8 cellular contexts compared by ENCODE assay signal in the genomic region with DNA sequence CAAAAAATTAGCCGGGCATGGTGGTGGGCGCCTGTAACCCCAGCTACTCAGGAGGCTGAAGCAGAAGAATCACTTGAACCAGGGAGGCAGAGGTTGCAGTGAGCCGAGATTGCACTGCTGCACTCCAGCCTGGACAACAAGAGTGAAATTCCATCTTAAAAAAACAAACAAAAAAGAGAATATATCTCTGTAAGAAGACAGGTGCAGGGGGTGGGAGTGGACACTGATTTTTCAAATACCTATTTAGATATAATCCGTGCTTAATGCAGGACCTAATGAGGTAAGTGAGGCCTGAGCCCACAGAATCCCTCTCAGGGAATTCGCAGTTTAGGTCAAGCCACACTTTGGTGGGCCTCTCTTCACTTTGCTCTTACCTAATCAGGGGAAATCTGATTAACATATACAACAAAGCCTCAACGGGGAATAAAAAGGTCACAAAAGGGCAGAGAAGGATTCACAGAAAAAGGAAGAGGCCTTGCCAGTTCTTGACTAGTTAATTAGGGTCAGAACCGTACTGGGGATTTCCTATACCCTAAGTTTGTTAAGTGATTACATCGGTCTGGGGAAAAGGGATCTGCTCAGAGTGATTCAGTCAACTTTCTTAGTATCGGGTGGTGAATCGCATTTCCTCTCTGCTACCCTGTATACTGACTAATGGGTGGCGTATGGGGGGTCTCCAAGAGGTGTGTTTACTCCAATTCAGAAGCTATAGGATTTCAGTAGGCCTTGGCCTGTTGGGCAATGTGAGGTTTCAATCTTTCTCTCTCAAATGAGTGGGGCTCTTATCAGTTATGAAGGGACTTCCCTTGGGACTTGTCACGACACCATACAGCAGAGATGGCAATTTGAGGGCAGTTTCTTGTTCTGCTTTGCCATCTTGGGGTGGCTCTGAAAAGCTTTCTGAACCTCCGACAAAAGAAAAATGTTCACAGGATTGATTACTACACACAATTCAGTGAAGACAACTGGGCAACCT. TPM values are rescaled to one million over a fixed set of nuclear protein-coding genes. Genes with fewer than 3 reads are reported as not detected.
DNase-seq lines count a peak whose midpoint lies in the region; ATAC-seq, FAIRE-seq and TF ChIP-seq lines count a peak whose summit lies in the region.

No MANE protein-coding gene starts in this region.

- peak in 1 of 3 experiments; percentile 5; a peak in 1 of 6 replicates for TF ChIP-seq CTCF in K562 (IDR thresholded peaks at IDR 0.05 in 2 of 3, conservative IDR thresholded peaks at IDR 0.05 in 1 of 3; ENCODE audit: insufficient read depth in 2 of 3, low read depth in 1 of 3, low read length in 3 of 3)

- H3K9ac ChIP-seq in K562 (ENCODE audit: insufficient read depth in 1 of 2, low read depth in 2 of 2, low read length in 2 of 2) (peak overlapping the region; percentile 79 to 94; a peak in 3 of 4 replicates), mucosa of rectum (ENCODE audit: low read depth in 1 of 2, low read length in 2 of 2) (peak overlapping the region; percentile 43 to 66)

- BruUV-seq in K562 (replicated peaks; lab: Mats Ljungman, UMichigan) = no TSS peak

- CTCF ChIA-PET in K562 (lab: Yijun Ruan, JAX; ENCODE audit: low intra/inter-chr PET ratio) = no interaction called here

- DNase-seq in T-helper 17 cell = peak in 2 of 3 donors; percentile 13 to 25
- peak in 2 of 4 experiments; percentile 20 to 58 for DNase-seq in K562 (ENCODE audit: extremely low read depth in 1 of 4, low spot score in 3 of 4)
- DNase-seq in superior temporal gyrus (ENCODE audit: extremely low spot score) = peak; percentile 21

- H3K4me3 Mint-ChIP-seq in T-helper 17 cell = peak overlapping the region; percentile 89

- no peaks in the 10 kb centered on the region for H3K27me3 ChIP-seq in ACC112 (ENCODE audit: insufficient read depth, low read length)
- no peaks in the 10 kb centered on the region for H3K27me3 ChIP-seq in K562 (ENCODE audit: control insufficient read depth in 2 of 2, insufficient read depth in 2 of 2, low read length in 2 of 2)
- H3K27me3 ChIP-seq in mucosa of rectum (ENCODE audit: control insufficient read depth in 2 of 2, insufficient read depth in 2 of 2, low read length in 2 of 2) = no peaks in the 10 kb centered on the region

- no peaks in the 10 kb centered on the region for H3K27me3 Mint-ChIP-seq in T-helper 17 cell

- no peaks in the 10 kb centered on the region for H3K9me3 ChIP-seq in T-helper 17 cell (ENCODE audit: control insufficient read depth, low read length, poor library complexity, severe bottlenecking)
- H3K9me3 ChIP-seq in K562 (replicated peaks; ENCODE audit: control insufficient read depth, insufficient read depth, low read depth, low read length) = no peaks in the 10 kb centered on the region
- no peaks in the 10 kb centered on the region for H3K9me3 ChIP-seq in mucosa of rectum (ENCODE audit: control insufficient read depth in 2 of 2, low read length in 2 of 2)

- peak overlapping the region; percentile 97 for H3K27ac Mint-ChIP-seq in T-helper 17 cell

- 31% methylated on average over 13 of the region's 13 CpGs for WGBS in K562 (ENCODE audit: insufficient coverage, low coverage, missing lambda C conversion rate)

- peak overlapping the region; percentile 82 for H3K4me2 ChIP-seq in K562 (ENCODE audit: insufficient read depth, low read length)

- peak; percentile 28; the same call in 1 of the 2 replicates for TF ChIP-seq POLR2A in K562 (conservative IDR thresholded peaks at IDR 0.05)

- H3K36me3 Mint-ChIP-seq in T-helper 17 cell (ENCODE audit: low read depth) = peaks cover 4% of the 10 kb centered on the region

- peak overlapping the region; percentile 64 for H3K27ac ChIP-seq in ACC112 (ENCODE audit: low read depth, low read length)
- H3K27ac ChIP-seq in K562 (ENCODE audit: extremely low read depth, low read depth, low read length) = peak overlapping the region; percentile 97
- H3K27ac ChIP-seq in mucosa of rectum (ENCODE audit: low read depth in 2 of 2, low read length in 2 of 2) = peak overlapping the region; percentile 17 to 74

- peak; percentile 77 for FAIRE-seq in K562 (lab: Jason Lieb, UNC)

- H3K79me2 ChIP-seq in ACC112 (ENCODE audit: control insufficient read depth, insufficient read depth, low read length, unreplicated experiment) = peaks cover 46% of the 10 kb centered on the region
- H3K79me2 ChIP-seq in K562 (ENCODE audit: control insufficient read depth, insufficient read depth, low read length) = peaks cover 45% of the 10 kb centered on the region

- H3K4me1 ChIP-seq in ACC112 (ENCODE audit: control insufficient read depth, insufficient read depth, low read length, unreplicated experiment) = peaks cover 22% of the 10 kb centered on the region
- H3K4me1 ChIP-seq in K562 (replicated peaks in 1 of 2; ENCODE audit: control insufficient read depth in 2 of 2, insufficient read depth in 2 of 2, low read length in 2 of 2) = peaks cover 9 to 15% of the 10 kb centered on the region in 2 experiments
- H3K4me1 ChIP-seq in mucosa of rectum (ENCODE audit: control insufficient read depth in 2 of 2, insufficient read depth in 2 of 2, low read length in 2 of 2) = peaks cover 14 to 16% of the 10 kb centered on the region in 2 donors

- no peak for TF ChIP-seq RAD21 in K562 (CRISPR knock-in tag; conservative IDR thresholded peaks at IDR 0.05 in 1 of 2, IDR thresholded peaks at IDR 0.05 in 1 of 2)

- peaks cover 5% of the 10 kb centered on the region; the same call in 1 of the 2 replicates for H3K36me3 ChIP-seq in ACC112 (ENCODE audit: insufficient read depth, low read length)
- peaks cover 6% of the 10 kb centered on the region; the same call in 2 of the 3 replicates for H3K36me3 ChIP-seq in K562 (ENCODE audit: control insufficient read depth, insufficient read depth, low read length)
- no peaks in the 10 kb centered on the region for H3K36me3 ChIP-seq in mucosa of rectum (ENCODE audit: control insufficient read depth in 2 of 2, insufficient read depth in 2 of 2, low read length in 2 of 2)

- H3K4me1 Mint-ChIP-seq in T-helper 17 cell = peaks cover 30% of the 10 kb centered on the region

- POLR2A ChIA-PET in K562 (lab: Yijun Ruan, JAX) = interaction anchor here (0.7 to 1.3 kb wide), 6 partner anchors 10 to 98 kb away, joined by 3 to 5 read pairs (median 4); no protein-coding TSS in a partner anchor

- TF ChIP-seq EP300 in K562 (IDR thresholded peaks at IDR 0.05; ENCODE audit: low read length) = no peak

- peak overlapping the region; percentile 100 for H3K4me3 ChIP-seq in ACC112 (ENCODE audit: low read depth, low read length)
- peak overlapping the region; percentile 3; the same call in 1 of the 2 replicates for H3K4me3 ChIP-seq in K562
- peak overlapping the region in 1 of 2 donors; percentile 70 for H3K4me3 ChIP-seq in mucosa of rectum (ENCODE audit: low read length in 2 of 2)

- H4K20me1 ChIP-seq in K562 (replicated peaks; ENCODE audit: control insufficient read depth, insufficient read depth, low read length) = no peaks in the 10 kb centered on the region

- ATAC-seq in GM19035 (IDR thresholded peaks at IDR 0.05; ENCODE audit: unreplicated experiment) (peak; percentile 35), HG03469 (IDR thresholded peaks at IDR 0.05; ENCODE audit: unreplicated experiment) (peak; percentile 31), T-helper 17 cell (peak; percentile 70), K562 (no peak), GM19467 (IDR thresholded peaks at IDR 0.05; ENCODE audit: unreplicated experiment) (no peak)

- intact Hi-C loops in K562 (cut with micrococcal nuclease) = loop anchor here (2.0 kb wide), 1 partner anchor 33 kb away; no protein-coding TSS in a partner anchor

- in situ Hi-C loops in K562 (cut with MboI) = no loop called here

- H2AFZ ChIP-seq in ACC112 (ENCODE audit: low read length, unreplicated experiment) (peak overlapping the region; percentile 28), K562 (ENCODE audit: low read depth, low read length) (peak overlapping the region; percentile 71)

- H3K9me1 ChIP-seq in K562 (ENCODE audit: control insufficient read depth, insufficient read depth, low read length) = no peaks in the 10 kb centered on the region

TF ChIP-seq in K562, 482 proteins besides CTCF, POLR2A, EP300 and RAD21 (continues in another document):
- TF ChIP-seq, protein P1, sequence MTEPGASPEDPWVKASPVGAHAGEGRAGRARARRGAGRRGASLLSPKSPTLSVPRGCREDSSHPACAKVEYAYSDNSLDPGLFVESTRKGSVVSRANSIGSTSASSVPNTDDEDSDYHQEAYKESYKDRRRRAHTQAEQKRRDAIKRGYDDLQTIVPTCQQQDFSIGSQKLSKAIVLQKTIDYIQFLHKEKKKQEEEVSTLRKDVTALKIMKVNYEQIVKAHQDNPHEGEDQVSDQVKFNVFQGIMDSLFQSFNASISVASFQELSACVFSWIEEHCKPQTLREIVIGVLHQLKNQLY (CRISPR knock-in tag; conservative IDR thresholded peaks at IDR 0.05) = no peak
- no peak for TF ChIP-seq ZNF282 (CRISPR knock-in tag; IDR thresholded peaks at IDR 0.05)
- no peak for TF ChIP-seq ILK (tag; IDR thresholded peaks at IDR 0.05; ENCODE audit: borderline replicate concordance, low read depth)
- TF ChIP-seq PHTF2 (CRISPR knock-in tag; IDR thresholded peaks at IDR 0.05) = no peak
- no peak for TF ChIP-seq CCNT2 (IDR thresholded peaks at IDR 0.05; ENCODE audit: borderline replicate concordance, extremely low read depth, insufficient read length, low read depth, low read length)

RNA-seq across cellular contexts. Expression of a gene that starts 1.9 kb away (rescaled TPM):
- total RNA-seq in T-helper 17 cell (10 to 100 TPM; 35.6 to 43.3 TPM), K562 (2014; rRNA removed) (4.3 and 6.9 TPM in 2 replicates), K562 (2014; rRNA removed; fragmentation: Illumina TruSeq; extraction: Trizol) (11.1 and 12.4 TPM in 2 replicates), K562 (2015; rRNA removed; fragmentation: Illumina TruSeq; extraction: Trizol) (15.2 and 15.3 TPM in 2 replicates), K562 (2021) (15.1 and 17.3 TPM in 2 replicates)
- 50.5 and 147 TPM in 2 replicates for total RNA-seq in K562 (2011; cell fraction: chromatin; rRNA removed; ENCODE audit: low replicate concordance)
- total RNA-seq in K562 (2011; cell fraction: nucleolus; rRNA removed) = 18.5 and 31.5 TPM in 2 replicates
- total RNA-seq in K562 (2011; cell fraction: nucleoplasm; rRNA removed) = 46.2 and 74.0 TPM in 2 replicates
- polyA plus RNA-seq in K562 (2011; rRNA removed) (20.5 and 20.7 TPM in 2 replicates), K562 (2014; fragmentation: Illumina TruSeq; extraction: Trizol) (12.2 and 13.4 TPM in 2 replicates), K562 (2014; fragmentation: Nextera tagmentation; extraction: Ambion mirVana) (1 to 10 TPM in 1 of 2 experiments, under 1 TPM in 1; 0.78 to 1.6 TPM), K562 (2014; rRNA removed) (8.6 and 8.8 TPM in 2 replicates)
- 7.0 and 8.9 TPM in 2 replicates for polyA plus RNA-seq in K562 (2011; cell fraction: cytosol; rRNA removed)
- 21.7 and 33.1 TPM in 2 replicates for polyA plus RNA-seq in K562 (2011; cell fraction: nucleus; rRNA removed)
- 4.5 and 4.7 TPM in 2 replicates for polyA plus RNA-seq in K562 (2012)
- 66.5 and 69.2 TPM in 2 replicates for polyA minus RNA-seq in K562 (2011; rRNA and poly(A)+ RNA removed)
- polyA minus RNA-seq in K562 (2011; cell fraction: cytosol; rRNA and poly(A)+ RNA removed) = 20.5 and 22.2 TPM in 2 replicates
- 21.0 and 32.2 TPM in 2 replicates for polyA minus RNA-seq in K562 (2011; cell fraction: nucleus; rRNA and poly(A)+ RNA removed)

Comparison
In these comparisons a context has a peak if more than half of its experiments do, and no peak if none do; other contexts are left out.
1. H3K27ac ChIP-seq: peak in every context shown above with its lines; median percentile 97 in K562; 64 in ACC112; 46 in mucosa of rectum.
2. ATAC-seq: peak in GM19035 (single experiment), HG03469 (single experiment) and T-helper 17 cell (single experiment); none in K562 (single experiment) and GM19467 (single experiment).